ENCODE assay signal across 25 cellular contexts in the genomic region with DNA sequence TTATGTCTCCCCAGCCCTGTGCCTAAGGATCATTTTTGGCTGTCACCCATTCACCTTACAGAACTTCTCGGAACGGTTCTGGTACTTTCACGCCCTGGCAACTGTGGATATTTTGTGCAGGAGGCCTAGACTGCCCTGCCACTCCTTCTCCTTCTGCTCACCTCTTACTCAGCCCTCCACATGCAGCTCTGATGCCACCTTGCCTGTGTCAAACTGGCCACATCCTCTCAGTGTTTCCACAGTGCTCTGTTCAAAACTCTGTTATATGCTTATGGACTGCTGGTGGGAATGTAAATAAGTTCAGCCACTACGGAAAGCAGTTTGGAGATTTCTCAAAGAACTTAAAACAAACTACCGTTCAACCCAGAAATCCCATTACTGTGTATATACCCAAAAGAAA.
A peak's percentile ranks its signal among the peaks of the same experiment; 100 is the strongest.
DNase-seq lines count a peak whose midpoint lies in the region; ATAC-seq and TF ChIP-seq lines count a peak whose summit lies in the region.
"Had no signal": no experiment of that assay in that cellular context is flagged by ENCODE, and none has a peak within 500 bp of the region (broad histone marks: within the 10 kb centered on the region; RNA-seq: fewer than 3 reads in every experiment).

No MANE protein-coding gene starts in this region.

- CTCF ChIA-PET in activated CD4-positive, alpha-beta memory T cell treated with anti-CD3 and anti-CD28 coated beads for 36 hours (lab: Charles Lee) = no interaction called here
- CTCF ChIA-PET in activated CD4-positive, alpha-beta memory T cell treated with anti-CD3 and anti-CD28 coated beads, Interleukin-2, amount 10 ng/mL, durations not matched to agents 7 days and 5 days (lab: Charles Lee) = interaction anchor here (1.2 kb wide), 1 partner anchor 319 kb away, joined by 3 read pairs; the partner anchor contains the start of gene MAML2
- CTCF ChIA-PET in CD8-positive, alpha-beta T cell (lab: Charles Lee) = no interaction called here
- CTCF ChIA-PET in activated CD8-positive, alpha-beta T cell treated with anti-CD3 and anti-CD28 coated beads, Interleukin-2, amount 10 ng/mL, durations not matched to agents 7 days and 5 days (lab: Charles Lee) = interaction anchor here (1.4 to 2.8 kb wide), 2 partner anchors 10 to 318 kb away, joined by 4 to 9 read pairs; partner anchors contain the start of gene MAML2

- H3K27ac Mint-ChIP-seq in activated CD4-positive, alpha-beta memory T cell treated with anti-CD3 and anti-CD28 coated beads for 36 hours = peak overlapping the region; percentile 6
- no peak overlapping the region for H3K27ac Mint-ChIP-seq in activated CD4-positive, alpha-beta memory T cell treated with anti-CD3 and anti-CD28 coated beads, Interleukin-2, amount 10 ng/mL, durations not matched to agents 7 days and 5 days
- peak overlapping the region; percentile 83 for H3K27ac Mint-ChIP-seq in CD8-positive, alpha-beta T cell
- H3K27ac Mint-ChIP-seq in activated CD8-positive, alpha-beta T cell treated with anti-CD3 and anti-CD28 coated beads, Interleukin-2, amount 10 ng/mL, durations not matched to agents 7 days and 5 days = peak overlapping the region; percentile 45
- peak overlapping the region; percentile 21 for H3K27ac Mint-ChIP-seq in neural progenitor cell
- H3K27ac Mint-ChIP-seq: B cell had no signal

- H3K4me3 ChIP-seq in CD8-positive, alpha-beta T cell (ENCODE audit: low read depth, low read length) = no peak overlapping the region
- no peak overlapping the region for H3K4me3 ChIP-seq in neural progenitor cell
- no peak overlapping the region for H3K4me3 ChIP-seq in heart right ventricle
- H3K4me3 ChIP-seq: GM12878, K562, MG63 had no signal

- ATAC-seq in CD8-positive, alpha-beta T cell = no peak
- peak; percentile 79 for ATAC-seq in activated CD8-positive, alpha-beta T cell treated with anti-CD3 and anti-CD28 coated beads, Interleukin-2, amount 10 ng/mL, durations not matched to agents 7 days and 5 days
- ATAC-seq in heart right ventricle (no peak), GM18519 (IDR thresholded peaks at IDR 0.05; ENCODE audit: low FRiP score, unreplicated experiment) (no peak)
- ATAC-seq: GM12878, HCT116, HepG2, K562 had no signal

- H3K4me1 ChIP-seq in CD8-positive, alpha-beta T cell (ENCODE audit: insufficient read depth, low read length) = peaks cover 30% of the 10 kb centered on the region
- H3K4me1 ChIP-seq in neural progenitor cell = peaks cover 9% of the 10 kb centered on the region
- no peaks in the 10 kb centered on the region for H3K4me1 ChIP-seq in heart right ventricle

- H3K27me3 Mint-ChIP-seq in activated CD4-positive, alpha-beta memory T cell treated with anti-CD3 and anti-CD28 coated beads for 36 hours = no peaks in the 10 kb centered on the region
- H3K27me3 Mint-ChIP-seq in activated CD4-positive, alpha-beta memory T cell treated with anti-CD3 and anti-CD28 coated beads, Interleukin-2, amount 10 ng/mL, durations not matched to agents 7 days and 5 days = no peaks in the 10 kb centered on the region
- no peaks in the 10 kb centered on the region for H3K27me3 Mint-ChIP-seq in CD8-positive, alpha-beta T cell (ENCODE audit: low read depth)
- no peaks in the 10 kb centered on the region for H3K27me3 Mint-ChIP-seq in activated CD8-positive, alpha-beta T cell treated with anti-CD3 and anti-CD28 coated beads, Interleukin-2, amount 10 ng/mL, durations not matched to agents 7 days and 5 days (ENCODE audit: low read depth)
- H3K27me3 Mint-ChIP-seq in neural progenitor cell (ENCODE audit: insufficient read depth, low read depth) = no peaks in the 10 kb centered on the region
- H3K27me3 Mint-ChIP-seq: B cell had no signal

- DNase-seq in activated CD4-positive, alpha-beta memory T cell treated with anti-CD3 and anti-CD28 coated beads for 36 hours = no peak
- no peak for DNase-seq in activated CD4-positive, alpha-beta memory T cell treated with anti-CD3 and anti-CD28 coated beads, Interleukin-2, amount 10 ng/mL, durations not matched to agents 7 days and 5 days
- peak in 1 of 7 experiments; percentile 16 for DNase-seq in CD8-positive, alpha-beta T cell
- peak; percentile 39 for DNase-seq in activated CD8-positive, alpha-beta T cell treated with anti-CD3 and anti-CD28 coated beads, Interleukin-2, amount 10 ng/mL, durations not matched to agents 7 days and 5 days
- no peak for DNase-seq in neural progenitor cell (ENCODE audit: low spot score)
- DNase-seq in NCI-H2196 (lab: John Stamatoyannopoulos, UW; ENCODE audit: unreplicated experiment) = no peak
- no peak for DNase-seq in heart right ventricle
- DNase-seq: COR-L47, DMS79, MG63, NCI-H1417, NCI-H1694 treated with DMSO at 0.1 percent for 48 hours, NCI-H2081 treated with DMSO at 0.1 percent for 48 hours, NCI-H2171 treated with DMSO at 0.1 percent for 48 hours, NCI-H446, NCI-H526, OCI-M1 had no signal

- no peaks in the 10 kb centered on the region for H3K79me2 ChIP-seq in neural progenitor cell (ENCODE audit: low read depth)

- H3K27ac ChIP-seq in CD8-positive, alpha-beta T cell (ENCODE audit: low read depth, low read length) = no peak overlapping the region
- H3K27ac ChIP-seq in neural progenitor cell = no peak overlapping the region
- no peak overlapping the region for H3K27ac ChIP-seq in heart right ventricle
- H3K27ac ChIP-seq: HL-60 had no signal

- H3K9me3 Mint-ChIP-seq in activated CD4-positive, alpha-beta memory T cell treated with anti-CD3 and anti-CD28 coated beads for 36 hours = no peaks in the 10 kb centered on the region
- H3K9me3 Mint-ChIP-seq in activated CD4-positive, alpha-beta memory T cell treated with anti-CD3 and anti-CD28 coated beads, Interleukin-2, amount 10 ng/mL, durations not matched to agents 7 days and 5 days = no peaks in the 10 kb centered on the region
- no peaks in the 10 kb centered on the region for H3K9me3 Mint-ChIP-seq in CD8-positive, alpha-beta T cell
- no peaks in the 10 kb centered on the region for H3K9me3 Mint-ChIP-seq in activated CD8-positive, alpha-beta T cell treated with anti-CD3 and anti-CD28 coated beads, Interleukin-2, amount 10 ng/mL, durations not matched to agents 7 days and 5 days (ENCODE audit: insufficient read depth)
- no peaks in the 10 kb centered on the region for H3K9me3 Mint-ChIP-seq in neural progenitor cell
- H3K9me3 Mint-ChIP-seq: CD14-positive monocyte had no signal

- no peaks in the 10 kb centered on the region for H3F3A ChIP-seq in neural progenitor cell (ENCODE audit: low read depth)

- no peaks in the 10 kb centered on the region for H3K9me3 ChIP-seq in CD8-positive, alpha-beta T cell (ENCODE audit: low read length)
- H3K9me3 ChIP-seq in neural progenitor cell (ENCODE audit: low read depth) (no peaks in the 10 kb centered on the region), heart right ventricle (no peaks in the 10 kb centered on the region)
- H3K9me3 ChIP-seq: MG63 had no signal

- no peak overlapping the region for H3K4me3 Mint-ChIP-seq in activated CD4-positive, alpha-beta memory T cell treated with anti-CD3 and anti-CD28 coated beads for 36 hours
- H3K4me3 Mint-ChIP-seq in activated CD4-positive, alpha-beta memory T cell treated with anti-CD3 and anti-CD28 coated beads, Interleukin-2, amount 10 ng/mL, durations not matched to agents 7 days and 5 days = no peak overlapping the region
- H3K4me3 Mint-ChIP-seq in CD8-positive, alpha-beta T cell = no peak overlapping the region
- no peak overlapping the region for H3K4me3 Mint-ChIP-seq in activated CD8-positive, alpha-beta T cell treated with anti-CD3 and anti-CD28 coated beads, Interleukin-2, amount 10 ng/mL, durations not matched to agents 7 days and 5 days
- no peak overlapping the region for H3K4me3 Mint-ChIP-seq in neural progenitor cell
- H3K4me3 Mint-ChIP-seq: B cell, CD14-positive monocyte had no signal

- H3K4me1 Mint-ChIP-seq in activated CD4-positive, alpha-beta memory T cell treated with anti-CD3 and anti-CD28 coated beads for 36 hours (ENCODE audit: low read depth) = peaks cover 50% of the 10 kb centered on the region
- peaks cover 3% of the 10 kb centered on the region for H3K4me1 Mint-ChIP-seq in activated CD4-positive, alpha-beta memory T cell treated with anti-CD3 and anti-CD28 coated beads, Interleukin-2, amount 10 ng/mL, durations not matched to agents 7 days and 5 days
- peaks cover 81% of the 10 kb centered on the region for H3K4me1 Mint-ChIP-seq in CD8-positive, alpha-beta T cell (ENCODE audit: low read depth)
- H3K4me1 Mint-ChIP-seq in activated CD8-positive, alpha-beta T cell treated with anti-CD3 and anti-CD28 coated beads, Interleukin-2, amount 10 ng/mL, durations not matched to agents 7 days and 5 days (ENCODE audit: low read depth) = peaks cover 33% of the 10 kb centered on the region
- H3K4me1 Mint-ChIP-seq in neural progenitor cell = peaks cover 14% of the 10 kb centered on the region

- no peak overlapping the region for H3K9ac ChIP-seq in neural progenitor cell

- H2AFZ ChIP-seq in neural progenitor cell (replicated peaks) = no peak overlapping the region

- H3K36me3 Mint-ChIP-seq in activated CD4-positive, alpha-beta memory T cell treated with anti-CD3 and anti-CD28 coated beads for 36 hours = peaks cover 10% of the 10 kb centered on the region
- peaks cover 5% of the 10 kb centered on the region for H3K36me3 Mint-ChIP-seq in activated CD4-positive, alpha-beta memory T cell treated with anti-CD3 and anti-CD28 coated beads, Interleukin-2, amount 10 ng/mL, durations not matched to agents 7 days and 5 days (ENCODE audit: low read depth)
- H3K36me3 Mint-ChIP-seq in CD8-positive, alpha-beta T cell = peaks cover 21% of the 10 kb centered on the region
- H3K36me3 Mint-ChIP-seq in activated CD8-positive, alpha-beta T cell treated with anti-CD3 and anti-CD28 coated beads, Interleukin-2, amount 10 ng/mL, durations not matched to agents 7 days and 5 days (ENCODE audit: low read depth) = peaks cover 7% of the 10 kb centered on the region
- H3K36me3 Mint-ChIP-seq in neural progenitor cell = no peaks in the 10 kb centered on the region
- H3K36me3 Mint-ChIP-seq: CD14-positive monocyte had no signal

- no peaks in the 10 kb centered on the region for H3K36me3 ChIP-seq in CD8-positive, alpha-beta T cell (ENCODE audit: insufficient read depth, low read length)
- H3K36me3 ChIP-seq in neural progenitor cell (no peaks in the 10 kb centered on the region), heart right ventricle (peaks cover 0 to 7% (median 0%) of the 10 kb centered on the region in 9 donors)
- H3K36me3 ChIP-seq: MG63 had no signal

- 89 to 95% methylated on average over 5 of the region's 5 CpGs for WGBS in heart right ventricle, 2 donors

- intact Hi-C loops in activated CD4-positive, alpha-beta memory T cell treated with anti-CD3 and anti-CD28 coated beads for 36 hours (cut with micrococcal nuclease) = no loop called here
- intact Hi-C loops in CD8-positive, alpha-beta T cell (cut with DNase I, micrococcal nuclease) = no loop called here
- intact Hi-C loops in heart right ventricle (cut with DNase I) = no loop called here

- H4K20me1 ChIP-seq in neural progenitor cell (ENCODE audit: low read depth) = no peaks in the 10 kb centered on the region

- POLR2A ChIA-PET in activated CD4-positive, alpha-beta memory T cell treated with anti-CD3 and anti-CD28 coated beads for 36 hours (lab: Charles Lee) = no interaction called here
- POLR2A ChIA-PET in activated CD4-positive, alpha-beta memory T cell treated with anti-CD3 and anti-CD28 coated beads, Interleukin-2, amount 10 ng/mL, durations not matched to agents 7 days and 5 days (lab: Charles Lee) = no interaction called here
- POLR2A ChIA-PET in CD8-positive, alpha-beta T cell (lab: Charles Lee) = no interaction called here
- POLR2A ChIA-PET in activated CD8-positive, alpha-beta T cell treated with anti-CD3 and anti-CD28 coated beads, Interleukin-2, amount 10 ng/mL, durations not matched to agents 7 days and 5 days (lab: Charles Lee) = no interaction called here

- H3K4me2 ChIP-seq in neural progenitor cell = no peak overlapping the region

- no peak for TF ChIP-seq CTCF in CD8-positive, alpha-beta T cell (IDR thresholded peaks at IDR 0.05)
- TF ChIP-seq CTCF in neural progenitor cell (IDR thresholded peaks at IDR 0.05) = no peak
- TF ChIP-seq CTCF in heart right ventricle (IDR thresholded peaks at IDR 0.05) = no peak

- no peaks in the 10 kb centered on the region for H3K27me3 ChIP-seq in CD8-positive, alpha-beta T cell (ENCODE audit: insufficient read depth, low read length)
- H3K27me3 ChIP-seq in neural progenitor cell (no peaks in the 10 kb centered on the region), heart right ventricle (no peaks in the 10 kb centered on the region)
- H3K27me3 ChIP-seq: MG63 had no signal

Comparison
In these comparisons a context has a peak if more than half of its experiments do, and no peak if none do; other contexts are left out.
1. CTCF ChIA-PET loops: an anchor here in activated CD4-positive, alpha-beta memory T cell treated with anti-CD3 and anti-CD28 coated beads, Interleukin-2, amount 10 ng/mL, durations not matched to agents 7 days and 5 days (1.2 kb wide) and activated CD8-positive, alpha-beta T cell treated with anti-CD3 and anti-CD28 coated beads, Interleukin-2, amount 10 ng/mL, durations not matched to agents 7 days and 5 days (1.4 to 2.8 kb wide); none called in activated CD4-positive, alpha-beta memory T cell treated with anti-CD3 and anti-CD28 coated beads for 36 hours and CD8-positive, alpha-beta T cell.